ENCODE assay signal across 1 cellular context in genomic region chr11:14334893-14335292, GRCh38.
TF ChIP-seq lines count a peak whose summit lies in the region.

No MANE protein-coding gene starts in this region.

TF ChIP-seq in GM23338, 12 proteins besides CTCF, POLR2A, EP300 and RAD21 (continued from another document):
- no peak for TF ChIP-seq POLR2AphosphoS5 (IDR thresholded peaks at IDR 0.05; ENCODE audit: low read depth)
- TF ChIP-seq EZH2phosphoT487 (IDR thresholded peaks at IDR 0.05; ENCODE audit: unreplicated experiment) = no peak
- no peak for TF ChIP-seq CREB1 (CRISPR knock-in tag; IDR thresholded peaks at IDR 0.05; ENCODE audit: low read depth)
- TF ChIP-seq STAT1 (IDR thresholded peaks at IDR 0.05; ENCODE audit: unreplicated experiment) = no peak
- TF ChIP-seq REST (IDR thresholded peaks at IDR 0.05; ENCODE audit: unreplicated experiment) = no peak
- no peak for TF ChIP-seq EZH2 (IDR thresholded peaks at IDR 0.05; ENCODE audit: low read depth, unreplicated experiment)
- TF ChIP-seq ETS1 (IDR thresholded peaks at IDR 0.05) = no peak
- no peak for TF ChIP-seq ZNF114 (CRISPR knock-in tag; IDR thresholded peaks at IDR 0.05)
- no peak for TF ChIP-seq JUNB (IDR thresholded peaks at IDR 0.05; ENCODE audit: unreplicated experiment)
- no peak for TF ChIP-seq NANOG (IDR thresholded peaks at IDR 0.05; ENCODE audit: borderline replicate concordance)
- TF ChIP-seq ZNF331 (CRISPR knock-in tag; IDR thresholded peaks at IDR 0.05; ENCODE audit: low read depth) = no peak
